29 cellular contexts compared by ENCODE assay signal in genomic region chr9:99101271-99101670, GRCh38.
"Had no signal": no experiment of that assay in that cellular context is flagged by ENCODE, and none has a peak within 500 bp of the region (broad histone marks: within the 10 kb centered on the region; RNA-seq: fewer than 3 reads in every experiment).

No MANE protein-coding gene starts in this region.

- H3K27ac ChIP-seq: adrenal gland, body of pancreas, cardiac muscle cell, coronary artery, dorsolateral prefrontal cortex had no signal

- H3K36me3 ChIP-seq: adrenal gland, cardiac muscle cell, esophagus muscularis mucosa, gastroesophageal sphincter had no signal

- H3K27me3 ChIP-seq: adrenal gland, body of pancreas, cardiac muscle cell, dorsolateral prefrontal cortex, esophagus muscularis mucosa, gastroesophageal sphincter had no signal

- DNase-seq: activated CD4-positive, alpha-beta memory T cell treated with anti-CD3 and anti-CD28 coated beads, Interleukin-2, amount 10 ng/mL, durations not matched to agents 7 days and 5 days; activated CD4-positive, alpha-beta T cell treated with anti-CD3 and anti-CD28 coated beads for 36 hours; activated CD4-positive, alpha-beta T cell treated with anti-CD3 and anti-CD28 coated beads, Interleukin-2, amount 10 ng/mL, durations not matched to agents 7 days and 5 days; activated CD4-positive, alpha-beta T cell treated with anti-CD3 and anti-CD28 coated beads, Interleukin-2, amount 50 U/mL, for 4 hours; activated CD4-positive, CD25-positive, alpha-beta regulatory T cell; activated CD4-positive, CD25-positive, alpha-beta regulatory T cell treated with anti-CD3 and anti-CD28 coated beads, Interleukin-2, amount 50 U/mL, for 72 hours; activated CD8-positive, alpha-beta memory T cell treated with anti-CD3 and anti-CD28 coated beads, Interleukin-2, amount 50 U/mL, for 48 hours; activated gamma-delta T cell treated with Interleukin-2 at 50 U/mL for 16 hours; activated naive CD4-positive, alpha-beta T cell treated with anti-CD3 and anti-CD28 coated beads for 36 hours; activated naive CD8-positive, alpha-beta T cell treated with anti-CD3 and anti-CD28 coated beads for 36 hours; activated naive CD8-positive, alpha-beta T cell treated with anti-CD3 and anti-CD28 coated beads, Interleukin-2, amount 50 U/mL, for 24 hours; activated T-cell treated with anti-CD3 and anti-CD28 coated beads for 4 hours; activated T-cell treated with anti-CD3 and anti-CD28 coated beads, Interleukin-2, amount 50 U/mL, for 24 hours; activated T-cell treated with anti-CD3 and anti-CD28 coated beads, Interleukin-2, amount 50 U/mL, for 72 hours; adrenal gland; amygdala; aorta; body of pancreas; central memory CD4-positive, alpha-beta T cell; dorsolateral prefrontal cortex; effector memory CD4-positive, alpha-beta T cell; endodermal cell; erythroblast; foreskin melanocyte; T-helper 2 cell had no signal

- H3K9me3 ChIP-seq: adrenal gland, body of pancreas, esophagus muscularis mucosa, gastroesophageal sphincter had no signal

- H3K4me3 ChIP-seq: adrenal gland, body of pancreas, cardiac muscle cell, coronary artery, dorsolateral prefrontal cortex, esophagus muscularis mucosa, gastroesophageal sphincter had no signal

- ATAC-seq: activated CD4-positive, alpha-beta T cell treated with anti-CD3 and anti-CD28 coated beads for 36 hours; activated naive CD8-positive, alpha-beta T cell treated with anti-CD3 and anti-CD28 coated beads, Interleukin-2, amount 50 U/mL, for 24 hours; activated T-cell treated with anti-CD3 and anti-CD28 coated beads, Interleukin-2, amount 50 U/mL, for 72 hours; body of pancreas; gastroesophageal sphincter had no signal
